ENCODE assay signal across 9 cellular contexts in the genomic region with DNA sequence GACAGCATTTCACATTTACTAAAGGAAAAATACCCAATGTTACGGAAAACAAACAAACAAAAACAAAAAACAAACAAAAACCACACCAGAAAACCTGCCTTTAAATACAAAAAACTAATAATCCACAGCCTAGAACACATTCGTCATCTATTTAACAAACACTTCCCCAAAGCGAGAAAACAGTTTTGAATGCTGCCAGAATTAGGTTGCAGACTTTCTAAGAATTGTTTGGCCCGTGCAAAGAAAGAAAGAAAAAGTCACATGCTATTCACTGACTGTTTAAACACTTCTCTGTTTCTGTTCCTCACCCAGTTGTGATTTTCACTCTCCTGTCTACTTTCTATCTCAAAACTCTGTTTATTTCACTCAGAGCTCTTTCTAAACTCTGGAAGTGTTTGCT. TPM values are rescaled to one million over a fixed set of nuclear protein-coding genes. Genes with fewer than 3 reads are reported as not detected.
DNase-seq lines count a peak whose midpoint lies in the region; ATAC-seq and TF ChIP-seq lines count a peak whose summit lies in the region.
"Had no signal": no experiment of that assay in that cellular context is flagged by ENCODE, and none has a peak within 500 bp of the region (broad histone marks: within the 10 kb centered on the region; RNA-seq: fewer than 3 reads in every experiment).

No MANE protein-coding gene starts in this region.

- H3K27ac ChIP-seq in testis = no peak overlapping the region

- intact Hi-C loops in mucosa of descending colon (cut with DNase I, micrococcal nuclease) = no loop called here
- intact Hi-C loops in testis (cut with DNase I; ENCODE audit: low total_unique reads) = no loop called here

- H3K9me3 ChIP-seq in mucosa of descending colon = no peaks in the 10 kb centered on the region
- no peaks in the 10 kb centered on the region for H3K9me3 ChIP-seq in testis

- ATAC-seq in GM18868 (IDR thresholded peaks at IDR 0.05; ENCODE audit: unreplicated experiment) (peak; percentile 89), GM21723 (IDR thresholded peaks at IDR 0.05; ENCODE audit: unreplicated experiment) (peak; percentile 95), HG03469 (IDR thresholded peaks at IDR 0.05; ENCODE audit: unreplicated experiment) (peak; percentile 77), mucosa of descending colon (peak; percentile 16)

- WGBS in testis, 2 donors = 74 to 80% methylated on average over 4 of the region's 4 CpGs

- no peak overlapping the region for H3K4me3 ChIP-seq in mucosa of descending colon
- H3K4me3 ChIP-seq in testis = no peak overlapping the region

- H3K36me3 ChIP-seq in mucosa of descending colon (ENCODE audit: low read depth) (no peaks in the 10 kb centered on the region), testis (ENCODE audit: low read depth, missing control alignments) (no peaks in the 10 kb centered on the region)

- no peak for TF ChIP-seq CTCF in mucosa of descending colon (IDR thresholded peaks at IDR 0.05)
- no peak for TF ChIP-seq CTCF in testis (IDR thresholded peaks at IDR 0.05)

- TF ChIP-seq POLR2A in testis (IDR thresholded peaks at IDR 0.05) = no peak

- H3K27me3 ChIP-seq in testis = no peaks in the 10 kb centered on the region

- no peaks in the 10 kb centered on the region for H3K4me1 ChIP-seq in mucosa of descending colon (ENCODE audit: low read depth)
- H3K4me1 ChIP-seq in testis = no peaks in the 10 kb centered on the region

- DNase-seq in mucosa of descending colon = no peak
- DNase-seq in AG20443 (ENCODE audit: low spot score) = no peak
- no peak for DNase-seq in testis
- no peak for DNase-seq in retina
- DNase-seq in NCI-H774 (lab: John Stamatoyannopoulos, UW) = no peak
- DNase-seq: NCI-H1092 treated with DMSO at 0.1 percent for 48 hours had no signal

RNA-seq across cellular contexts. Expression of a gene that starts 52.5 kb away (rescaled TPM):
- total RNA-seq in mucosa of descending colon = 100 to 1,000 TPM in 2 of 3 donors, 10 to 100 TPM in 1; 39.4 to 191 (median 101) TPM
- 1 to 10 TPM; 2.4 to 3.3 TPM for total RNA-seq in testis
- polyA plus RNA-seq in testis (ENCODE audit: insufficient read depth, low read depth, low replicate concordance) = 8.8 TPM

Comparison
In these comparisons a context has a peak if more than half of its experiments do, and no peak if none do; other contexts are left out.
1. ATAC-seq: peak in every context shown above with its lines; median percentile 95 in GM21723; 89 in GM18868; 77 in HG03469; 16 in mucosa of descending colon.
2. RNA of a gene that starts 52.5 kb away (total RNA-seq): 39.4 to 191 TPM in mucosa of descending colon; 2.4 to 3.3 TPM in testis; every median in the first group is over 4 times any median in the second.